35 cellular contexts compared by ENCODE assay signal in genomic region chr16:84421938-84422220, GRCh38. TPM values are rescaled to one million over a fixed set of nuclear protein-coding genes. Genes with fewer than 3 reads are reported as not detected.
DNase-seq lines count a peak whose midpoint lies in the region; ATAC-seq lines count a peak whose summit lies in the region.
"Had no signal": no experiment of that assay in that cellular context is flagged by ENCODE, and none has a peak within 500 bp of the region (broad histone marks: within the 10 kb centered on the region; RNA-seq: fewer than 3 reads in every experiment).

No MANE protein-coding gene starts in this region.

- DNase-seq in cardiac septum (ENCODE audit: low spot score), result peak; percentile 5
- no peak for DNase-seq in left ventricle myocardium superior
- DNase-seq in stimulated activated naive CD8-positive, alpha-beta T cell treated with anti-CD3 and anti-CD28 coated beads, Interleukin-15, amount 100 ng/mL, for 72 hours, result no peak
- peak in 6 of 61 donors; percentile 13 to 64 (median 31) for DNase-seq in caudate nucleus (lab: John Stamatoyannopoulos, UW)
- no peak for DNase-seq in NCI-H82 treated with DMSO at 0.1 percent for 48 hours (lab: John Stamatoyannopoulos, UW; ENCODE audit: unreplicated experiment)
- DNase-seq: 8988T; ACHN; AML-193; BE2C; C1 segment of cervical spinal cord; Caco-2; Calu3; CD4-positive, alpha-beta memory T cell; CD4-positive, alpha-beta T cell; CD4-positive, CD25-positive, alpha-beta regulatory T cell; CD8-positive, alpha-beta memory T cell; CD8-positive, alpha-beta T cell; COR-L47; DMS 273 treated with DMSO at 0.1 percent for 48 hours; DMS153; DMS53; DMS79; DMS79 treated with DMSO at 0.1 percent for 48 hours; DND-41; EL had no signal

- H3K36me3 Mint-ChIP-seq in stimulated activated naive CD8-positive, alpha-beta T cell treated with anti-CD3 and anti-CD28 coated beads, Interleukin-15, Interleukin-2, amounts not matched to agents 100 ng/mL and 50 ng/mL, for 24 hours (ENCODE audit: low read depth), result no peaks in the 10 kb centered on the region
- H3K36me3 Mint-ChIP-seq: CD14-positive monocyte; CD4-positive, alpha-beta memory T cell; CD4-positive, CD25-positive, alpha-beta regulatory T cell; CD8-positive, alpha-beta memory T cell; CD8-positive, alpha-beta T cell had no signal

- H3K27ac Mint-ChIP-seq in stimulated activated naive CD8-positive, alpha-beta T cell treated with anti-CD3 and anti-CD28 coated beads, Interleukin-15, Interleukin-2, amounts not matched to agents 100 ng/mL and 50 ng/mL, for 24 hours, result peak overlapping the region; percentile 0
- H3K27ac Mint-ChIP-seq in stimulated activated naive CD8-positive, alpha-beta T cell treated with anti-CD3 and anti-CD28 coated beads, Interleukin-15, amount 100 ng/mL, for 72 hours, result peak overlapping the region in 1 of 2 donors; percentile 15
- H3K27ac Mint-ChIP-seq: B cell; CD14-positive monocyte; CD4-positive, alpha-beta memory T cell; CD4-positive, alpha-beta T cell; CD4-positive, CD25-positive, alpha-beta regulatory T cell; CD8-positive, alpha-beta memory T cell; CD8-positive, alpha-beta T cell had no signal

- peaks cover 9% of the 10 kb centered on the region for H3K27me3 Mint-ChIP-seq in stimulated activated naive CD8-positive, alpha-beta T cell treated with anti-CD3 and anti-CD28 coated beads, Interleukin-15, Interleukin-2, amounts not matched to agents 100 ng/mL and 50 ng/mL, for 24 hours
- H3K27me3 Mint-ChIP-seq in stimulated activated naive CD8-positive, alpha-beta T cell treated with anti-CD3 and anti-CD28 coated beads, Interleukin-15, amount 100 ng/mL, for 72 hours, result peaks cover 34% of the 10 kb centered on the region

- no peak for ATAC-seq in left ventricle myocardium superior
- no peak for ATAC-seq in stimulated activated naive CD8-positive, alpha-beta T cell treated with anti-CD3 and anti-CD28 coated beads, Interleukin-15, amount 100 ng/mL, for 72 hours
- ATAC-seq: A549; CD8-positive, alpha-beta T cell had no signal

- intact Hi-C loops in cardiac septum (cut with DNase I) (no loop called here), left ventricle myocardium superior (cut with micrococcal nuclease) (no loop called here)

- peaks cover 7% of the 10 kb centered on the region for H3K4me1 Mint-ChIP-seq in stimulated activated naive CD8-positive, alpha-beta T cell treated with anti-CD3 and anti-CD28 coated beads, Interleukin-15, Interleukin-2, amounts not matched to agents 100 ng/mL and 50 ng/mL, for 24 hours (ENCODE audit: low read depth)
- peaks cover 18% of the 10 kb centered on the region for H3K4me1 Mint-ChIP-seq in stimulated activated naive CD8-positive, alpha-beta T cell treated with anti-CD3 and anti-CD28 coated beads, Interleukin-15, amount 100 ng/mL, for 72 hours
- H3K4me1 Mint-ChIP-seq: CD8-positive, alpha-beta memory T cell had no signal

- H3K4me3 Mint-ChIP-seq in stimulated activated naive CD8-positive, alpha-beta T cell treated with anti-CD3 and anti-CD28 coated beads, Interleukin-15, Interleukin-2, amounts not matched to agents 100 ng/mL and 50 ng/mL, for 24 hours, result no peak overlapping the region
- no peak overlapping the region for H3K4me3 Mint-ChIP-seq in stimulated activated naive CD8-positive, alpha-beta T cell treated with anti-CD3 and anti-CD28 coated beads, Interleukin-15, amount 100 ng/mL, for 72 hours
- H3K4me3 Mint-ChIP-seq: B cell; CD14-positive monocyte; CD4-positive, alpha-beta memory T cell; CD4-positive, alpha-beta T cell; CD4-positive, CD25-positive, alpha-beta regulatory T cell; CD8-positive, alpha-beta memory T cell; CD8-positive, alpha-beta T cell had no signal

- peak overlapping the region; percentile 58 for H3K27ac ChIP-seq in caudate nucleus (ENCODE audit: low read depth, low read length)
- H3K27ac ChIP-seq: 22Rv1, A549, BLaER1, C4-2B had no signal

- peaks cover 3% of the 10 kb centered on the region for H3K9me3 Mint-ChIP-seq in stimulated activated naive CD8-positive, alpha-beta T cell treated with anti-CD3 and anti-CD28 coated beads, Interleukin-15, Interleukin-2, amounts not matched to agents 100 ng/mL and 50 ng/mL, for 24 hours
- H3K9me3 Mint-ChIP-seq in stimulated activated naive CD8-positive, alpha-beta T cell treated with anti-CD3 and anti-CD28 coated beads, Interleukin-15, amount 100 ng/mL, for 72 hours, result peaks cover 0 to 25% of the 10 kb centered on the region in 2 donors
- H3K9me3 Mint-ChIP-seq: CD4-positive, alpha-beta T cell; CD8-positive, alpha-beta memory T cell; CD8-positive, alpha-beta T cell had no signal

RNA-seq across cellular contexts. Expression of gene ATP2C2, which starts 53.5 kb away (rescaled TPM):
- total RNA-seq in cardiac septum (not detected), left ventricle myocardium superior (not detected)
- total RNA-seq: A172; A673; B cell; CD4-positive, alpha-beta memory T cell; CD4-positive, alpha-beta T cell; CD4-positive, CD25-positive, alpha-beta regulatory T cell; CD8-positive, alpha-beta memory T cell; CD8-positive, alpha-beta T cell; Daoy had no signal
